8 cellular contexts compared by ENCODE assay signal in genomic region chr19:17245535-17245984, GRCh38. TPM values are rescaled to one million over a fixed set of nuclear protein-coding genes. Genes with fewer than 3 reads are reported as not detected.
DNase-seq lines count a peak whose midpoint lies in the region; ATAC-seq and TF ChIP-seq lines count a peak whose summit lies in the region.

Gene NR2F6 (minus strand): TSS chr19:17245919. CDS start chr19:17245220, 699 bp downstream.

- peaks cover 47% of the 10 kb centered on the region for H3K79me2 ChIP-seq in smooth muscle cell (ENCODE audit: low read depth)

- peak within 1 kb of the TSS; percentile 1 for H2AFZ ChIP-seq in smooth muscle cell (ENCODE audit: low read depth)

- no peaks in the 10 kb centered on the region for H3K27me3 ChIP-seq in CD4-positive, alpha-beta T cell (ENCODE audit: control insufficient read depth, insufficient read depth, low read length)
- H3K27me3 ChIP-seq in iPS-15b (ENCODE audit: control insufficient read depth, insufficient read depth, low read length) (no peaks in the 10 kb centered on the region), smooth muscle cell (ENCODE audit: low read depth) (no peaks in the 10 kb centered on the region)

- peak within 1 kb of the TSS; percentile 95 for H3K4me2 ChIP-seq in smooth muscle cell

- POLR2A ChIA-PET in CD4-positive, alpha-beta T cell (lab: Charles Lee) = no interaction called here

- H4K20me1 ChIP-seq in smooth muscle cell (ENCODE audit: low read depth) = peaks cover 36% of the 10 kb centered on the region

- peak within 1 kb of the TSS; percentile 91 for H3K4me3 Mint-ChIP-seq in CD4-positive, alpha-beta T cell

- CTCF ChIA-PET in CD4-positive, alpha-beta T cell (lab: Charles Lee) = no interaction called here

- ATAC-seq in CD4-positive, alpha-beta T cell (ENCODE audit: poor library complexity) = peak; percentile 30
- peak; percentile 6 for ATAC-seq in HG02870 (IDR thresholded peaks at IDR 0.05; ENCODE audit: unreplicated experiment)

- H3K9me3 ChIP-seq in CD4-positive, alpha-beta T cell (ENCODE audit: control insufficient read depth, low read length) = no peaks in the 10 kb centered on the region
- no peaks in the 10 kb centered on the region for H3K9me3 ChIP-seq in iPS-15b (ENCODE audit: control insufficient read depth, insufficient read depth, low read length)
- H3K9me3 ChIP-seq in smooth muscle cell (replicated peaks; ENCODE audit: low read depth) = no peaks in the 10 kb centered on the region

- in situ Hi-C loops in GM13976 (cut with MboI; ENCODE audit: low sequenced_read_pairs, unreplicated experiment) = loop anchor here (25.0 kb wide), 1 partner anchor 183 kb away; no protein-coding TSS in a partner anchor

- 0 to 2% (median 1%) methylated on average over 12 to 57 of the region's 72 CpGs for WGBS in adipose tissue, 3 donors
- 1% methylated on average over 39 of the region's 72 CpGs for WGBS in smooth muscle cell (ENCODE audit: low lambda C conversion rate)

- H3K4me1 Mint-ChIP-seq in CD4-positive, alpha-beta T cell (ENCODE audit: low read depth) = no peaks in the 10 kb centered on the region

- peaks cover 3% of the 10 kb centered on the region for H3F3A ChIP-seq in smooth muscle cell (ENCODE audit: low read depth)

- no peaks in the 10 kb centered on the region for H3K9me3 Mint-ChIP-seq in CD4-positive, alpha-beta T cell

- H3K4me3 ChIP-seq in iPS-15b (ENCODE audit: low read depth, low read length) (peak within 1 kb of the TSS; percentile 84), smooth muscle cell (peak within 1 kb of the TSS; percentile 67)

- no peak for TF ChIP-seq CTCF in CD4-positive, alpha-beta T cell (IDR thresholded peaks at IDR 0.05)
- no peak for TF ChIP-seq CTCF in smooth muscle cell (IDR thresholded peaks at IDR 0.05; ENCODE audit: borderline replicate concordance, insufficient read depth, poor library complexity, severe bottlenecking)
- TF ChIP-seq CTCF in GM13976 (IDR thresholded peaks at IDR 0.05; ENCODE audit: borderline replicate concordance, control extremely low read depth, extremely low read depth, insufficient read depth, missing control alignments) = no peak

- H3K27ac Mint-ChIP-seq in CD4-positive, alpha-beta T cell = no peak within 1 kb of the TSS

- peaks cover 4% of the 10 kb centered on the region for H3K36me3 ChIP-seq in iPS-15b (ENCODE audit: control insufficient read depth, insufficient read depth, low read length)
- H3K36me3 ChIP-seq in smooth muscle cell (ENCODE audit: low read depth) = no peaks in the 10 kb centered on the region

- peak within 1 kb of the TSS; percentile 60 for H3K9ac ChIP-seq in iPS-15b (ENCODE audit: low read depth, low read length)
- H3K9ac ChIP-seq in smooth muscle cell (ENCODE audit: low read depth) = peak within 1 kb of the TSS; percentile 19

- H3K27me3 Mint-ChIP-seq in CD4-positive, alpha-beta T cell = peaks cover 5% of the 10 kb centered on the region

- no peak for DNase-seq in CD4-positive, alpha-beta T cell
- DNase-seq in smooth muscle cell (lab: John Stamatoyannopoulos, UW; ENCODE audit: unreplicated experiment) (no peak), GM13976 (ENCODE audit: low spot score) (no peak), COR-L47 (lab: John Stamatoyannopoulos, UW) (no peak), NCI-H69 (lab: John Stamatoyannopoulos, UW) (no peak)

- H3K4me1 ChIP-seq in iPS-15b (ENCODE audit: control insufficient read depth, insufficient read depth, low read length) (peaks cover 19% of the 10 kb centered on the region), smooth muscle cell (ENCODE audit: low read depth) (peaks cover 24% of the 10 kb centered on the region)

- no peak within 1 kb of the TSS for H3K27ac ChIP-seq in CD4-positive, alpha-beta T cell (ENCODE audit: low read depth, low read length)
- H3K27ac ChIP-seq in adipose tissue (ENCODE audit: low read depth, low read length) = no peak within 1 kb of the TSS
- H3K27ac ChIP-seq in smooth muscle cell (ENCODE audit: low read depth) = peak within 1 kb of the TSS; percentile 80

- H3K36me3 Mint-ChIP-seq in CD4-positive, alpha-beta T cell (ENCODE audit: low read depth) = no peaks in the 10 kb centered on the region

- intact Hi-C loops in CD4-positive, alpha-beta T cell (cut with DNase I, micrococcal nuclease) = no loop called here

RNA-seq across cellular contexts. Expression of gene NR2F6, which starts in this region (rescaled TPM):
- total RNA-seq in CD4-positive, alpha-beta T cell = 1 to 10 TPM in 1 of 2 experiments, under 1 TPM in 1; 0.74 to 1.1 TPM
- polyA plus RNA-seq in adipose tissue (10 to 100 TPM; 11.0 to 44.8 (median 30.2) TPM), smooth muscle cell (99.8 and 104 TPM in 2 replicates)
- 47.8 and 57.4 TPM in 2 replicates for total RNA-seq in smooth muscle cell

Comparison
In these comparisons a context has a peak if more than half of its experiments do, and no peak if none do; other contexts are left out.
1. RNA of gene NR2F6 (total RNA-seq): 47.8 to 57.4 TPM in smooth muscle cell; 0.74 to 1.1 TPM in CD4-positive, alpha-beta T cell; every median in the first group is over 10 times any median in the second.